In the genomic region with DNA sequence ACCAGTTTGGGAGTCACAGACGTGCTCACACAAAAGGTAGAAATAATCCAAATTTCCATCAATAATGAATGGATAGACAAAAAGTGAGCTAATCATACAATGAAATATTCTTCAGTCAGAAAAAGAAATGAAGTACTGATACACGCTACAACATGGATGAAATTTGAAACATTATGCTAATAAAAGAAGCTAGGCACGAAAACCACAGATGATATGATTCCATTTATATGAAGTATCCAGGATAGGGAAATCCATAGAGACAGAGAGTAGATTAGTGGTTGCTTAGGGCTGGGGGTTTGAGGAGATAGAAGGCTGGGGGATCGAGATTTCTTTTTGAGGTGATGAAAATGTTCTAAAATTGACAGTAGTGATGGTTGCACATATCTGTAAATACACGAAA, we compare ENCODE assay signal across 9 cellular contexts. TPM values are rescaled to one million over a fixed set of nuclear protein-coding genes. Genes with fewer than 3 reads are reported as not detected.
"Had no signal": no experiment of that assay in that cellular context is flagged by ENCODE, and none has a peak within 500 bp of the region (broad histone marks: within the 10 kb centered on the region; RNA-seq: fewer than 3 reads in every experiment).

No MANE protein-coding gene starts in this region.

- H3K27ac ChIP-seq: HL-60 had no signal

- H3K4me3 Mint-ChIP-seq: IgD-negative memory B cell had no signal

- H3K4me3 ChIP-seq: K562 had no signal

- ATAC-seq: HepG2, K562 had no signal

- H3K36me3 Mint-ChIP-seq: IgD-negative memory B cell had no signal

- DNase-seq: IMR-90, KBM-7, KG1 had no signal

RNA-seq across cellular contexts. Expression of gene VAX2, which starts 7.6 kb away (rescaled TPM):
- total RNA-seq: HT1080, K562 had no signal
- polyA plus RNA-seq: IgD-negative memory B cell, K562 had no signal

RNA-seq across cellular contexts. Expression of gene ATP6V1B1, which starts 43.0 kb away (rescaled TPM):
- total RNA-seq: HT1080, IMR-90, K562 had no signal
- polyA plus RNA-seq: IgD-negative memory B cell, K562 had no signal

RNA-seq across cellular contexts. Expression of gene CD207, which starts 57.1 kb away (rescaled TPM):
- total RNA-seq: HT-29, HT1080, IMR-90, K562 had no signal
- polyA plus RNA-seq: IgD-negative memory B cell, IMR-90, K562 had no signal
